17 cellular contexts compared by ENCODE assay signal in the genomic region with DNA sequence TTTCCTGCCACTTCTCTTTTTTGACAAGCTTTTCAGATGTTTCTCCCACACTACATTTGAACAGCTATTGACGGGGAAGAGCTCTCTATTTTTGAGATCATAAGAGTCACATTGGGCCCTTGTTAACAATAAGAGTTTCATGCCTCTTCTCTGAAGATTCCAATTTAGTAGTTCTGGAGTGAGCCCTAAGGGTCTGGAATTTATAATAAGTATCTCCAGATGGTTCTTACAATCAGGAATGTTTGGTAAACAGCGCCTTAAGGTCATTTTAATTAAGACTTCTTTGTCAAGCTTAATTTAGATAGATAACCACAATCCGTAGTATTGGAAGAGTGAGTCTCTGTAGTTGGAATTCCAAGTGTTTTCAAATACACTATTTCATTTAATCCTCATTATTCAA.
A peak's percentile ranks its signal among the peaks of the same experiment; 100 is the strongest.
DNase-seq lines count a peak whose midpoint lies in the region; ATAC-seq and TF ChIP-seq lines count a peak whose summit lies in the region.
"Had no signal": no experiment of that assay in that cellular context is flagged by ENCODE, and none has a peak within 500 bp of the region (broad histone marks: within the 10 kb centered on the region; RNA-seq: fewer than 3 reads in every experiment).

No MANE protein-coding gene starts in this region.

- H3K4me3 ChIP-seq in SK-N-MC, result no peak overlapping the region
- H3K4me3 ChIP-seq in fibroblast of villous mesenchyme (ENCODE audit: low read depth, low read length), result no peak overlapping the region
- H3K4me3 ChIP-seq in lower leg skin (ENCODE audit: low read depth, poor library complexity, severe bottlenecking), result no peak overlapping the region
- H3K4me3 ChIP-seq: PC-9, SJCRH30 had no signal

- no peak overlapping the region for H3K27ac Mint-ChIP-seq in T-cell
- H3K27ac Mint-ChIP-seq: CD8-positive, alpha-beta memory T cell had no signal

- H3K36me3 Mint-ChIP-seq in T-cell, result no peaks in the 10 kb centered on the region

- peak overlapping the region; percentile 47; the same call in 1 of the 2 replicates for H3K27ac ChIP-seq in SK-N-MC
- H3K27ac ChIP-seq: PC-9, SJCRH30 had no signal

- TF ChIP-seq POLR2A in lower leg skin (IDR thresholded peaks at IDR 0.05), result no peak

- no peaks in the 10 kb centered on the region for H3K36me3 ChIP-seq in SK-N-MC (ENCODE audit: insufficient read depth, low read length)
- H3K36me3 ChIP-seq: SJCRH30 had no signal

- peaks cover 0 to 21% (median 12%) of the 10 kb centered on the region in 3 donors for H3K4me1 Mint-ChIP-seq in T-cell

- no peak for ATAC-seq in T-cell (replicated peaks in 1 of 4)

- no peak overlapping the region for H3K9ac ChIP-seq in SK-N-MC (ENCODE audit: insufficient read length)

- CTCF ChIA-PET in T-cell (lab: Charles Lee), result interaction anchor here in 1 of 2 donors (0.8 kb wide), 1 partner anchor 167 kb away, joined by 5 read pairs; no protein-coding TSS in a partner anchor

- H3K9me3 Mint-ChIP-seq in T-cell, result peaks cover 0 to 4% (median 0%) of the 10 kb centered on the region in 3 donors

- TF ChIP-seq CTCF in AG09319 (IDR thresholded peaks at IDR 0.05; ENCODE audit: low read depth, low read length), result no peak
- no peak for TF ChIP-seq CTCF in fibroblast of villous mesenchyme (IDR thresholded peaks at IDR 0.05; ENCODE audit: insufficient read depth, low read depth, low read length)
- TF ChIP-seq CTCF in lower leg skin (IDR thresholded peaks at IDR 0.05), result no peak

- 63 to 73% methylated on average over 3 of the region's 3 CpGs for WGBS in lower leg skin, 2 donors

- intact Hi-C loops in lower leg skin (cut with DNase I; ENCODE audit: low total_unique reads), result no loop called here

- H3K9me3 ChIP-seq in SK-N-MC (ENCODE audit: low read depth, low read length), result no peaks in the 10 kb centered on the region

- DNase-seq in AG09319 (ENCODE audit: extremely low read depth, low read depth), result peak; percentile 59
- peak; percentile 75 for DNase-seq in EH (ENCODE audit: low read depth)
- no peak for DNase-seq in SK-N-MC (ENCODE audit: low read depth, low spot score)
- peak; percentile 29 for DNase-seq in fibroblast of villous mesenchyme (ENCODE audit: low read depth)
- DNase-seq in T-cell, result no peak
- DNase-seq in lower leg skin (ENCODE audit: low spot score in 2 of 2), result no peak
- no peak for DNase-seq in SHP77 (lab: John Stamatoyannopoulos, UW)
- DNase-seq in OCI-M1 (lab: John Stamatoyannopoulos, UW), result no peak
- DNase-seq: C1 segment of cervical spinal cord; CD8-positive, alpha-beta memory T cell; NCI-H1105; NCI-H1694 treated with DMSO at 0.1 percent for 48 hours; NCI-H2107; NCI-H226; NCI-H524; PC-9; SJCRH30 had no signal

- no peaks in the 10 kb centered on the region for H3K27me3 Mint-ChIP-seq in T-cell
- H3K27me3 Mint-ChIP-seq: CD8-positive, alpha-beta memory T cell had no signal

- no peak overlapping the region for H3K4me3 Mint-ChIP-seq in T-cell
- H3K4me3 Mint-ChIP-seq: CD8-positive, alpha-beta memory T cell had no signal

- POLR2A ChIA-PET in T-cell (lab: Charles Lee), result no interaction called here

Comparison
In these comparisons a context has a peak if more than half of its experiments do, and no peak if none do; other contexts are left out.
1. DNase-seq: peak in AG09319 (single experiment), EH (single experiment) and fibroblast of villous mesenchyme (single experiment); none in SK-N-MC (single experiment), T-cell (0 of 34), lower leg skin (0 of 2), SHP77 (0 of 2) and OCI-M1 (single experiment).